21 cellular contexts compared by ENCODE assay signal in the genomic region with DNA sequence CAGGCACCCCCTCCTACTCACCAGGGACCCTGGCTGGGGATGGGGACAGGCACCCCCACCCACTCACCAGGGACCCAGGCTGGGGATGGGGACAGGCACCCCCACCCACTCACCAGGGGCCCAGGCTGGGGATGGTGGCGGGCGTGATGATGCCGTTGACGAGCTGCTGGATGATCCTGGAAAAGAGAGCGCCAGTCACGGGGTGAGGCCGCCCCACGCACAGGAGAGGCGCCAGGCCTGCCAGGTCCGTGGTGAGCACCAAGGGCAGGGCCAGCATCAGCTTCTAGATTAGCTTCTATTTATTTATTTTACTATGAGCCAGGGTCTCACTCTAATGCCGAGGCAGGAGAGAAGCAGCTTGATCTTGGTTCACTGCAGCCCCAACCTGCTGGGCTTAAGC. TPM values are rescaled to one million over a fixed set of nuclear protein-coding genes. Genes with fewer than 3 reads are reported as not detected.
DNase-seq lines count a peak whose midpoint lies in the region; ATAC-seq and TF ChIP-seq lines count a peak whose summit lies in the region.
"Had no signal": no experiment of that assay in that cellular context is flagged by ENCODE, and none has a peak within 500 bp of the region (broad histone marks: within the 10 kb centered on the region; RNA-seq: fewer than 3 reads in every experiment).

No MANE protein-coding gene starts in this region.

- TF ChIP-seq CTCF in HCT116 (IDR thresholded peaks at IDR 0.05 in 2 of 3, conservative IDR thresholded peaks at IDR 0.05 in 1 of 3; ENCODE audit: borderline replicate concordance in 1 of 3, insufficient read depth in 1 of 3, low read depth in 2 of 3, low read length in 2 of 3) (no peak), HEK293 (tag by site-specific recombination; IDR thresholded peaks at IDR 0.05) (no peak), OCI-LY7 (conservative IDR thresholded peaks at IDR 0.05; ENCODE audit: low read length) (no peak)

- RAD21 ChIA-PET in HCT116 (lab: Charles Lee; ENCODE audit: low non-redundant PET in 1 of 2, low total read pairs in 2 of 2, uncharacterized antibody in 2 of 2, unreplicated experiment in 2 of 2): no interaction called here

- H3K4me2 ChIP-seq in HCT116 (ENCODE audit: low read length): no peak overlapping the region
- no peak overlapping the region for H3K4me2 ChIP-seq in OCI-LY7 (ENCODE audit: low read length)
- H3K4me2 ChIP-seq: BLaER1 had no signal

- H3K79me2 ChIP-seq in HCT116 (ENCODE audit: insufficient read depth, low read length) (peaks cover 52% of the 10 kb centered on the region), OCI-LY7 (ENCODE audit: insufficient read depth, low read depth, low read length) (peaks cover 29% of the 10 kb centered on the region)

- H3K27ac ChIP-seq in HCT116 (ENCODE audit: low read depth, low read length) (no peak overlapping the region), HEK293 (ENCODE audit: extremely low read depth, low read depth, low read length) (no peak overlapping the region), OCI-LY7 (ENCODE audit: low read depth, low read length, poor library complexity, severe bottlenecking) (no peak overlapping the region)
- H3K27ac ChIP-seq: BLaER1 had no signal

- TF ChIP-seq RAD21 in HCT116 (IDR thresholded peaks at IDR 0.05; ENCODE audit: low read depth): no peak

- intact Hi-C loops in HCT116 (cut with micrococcal nuclease) (no loop called here), OCI-LY7 (cut with micrococcal nuclease; ENCODE audit: unreplicated experiment) (no loop called here)

- TF ChIP-seq POLR2A in HCT116 (IDR thresholded peaks at IDR 0.05; ENCODE audit: borderline replicate concordance, extremely low read depth, insufficient read depth, insufficient read length): no peak

- H3K4me1 ChIP-seq in HCT116 (ENCODE audit: control insufficient read depth in 1 of 2, insufficient read depth in 2 of 2, low read length in 2 of 2) (no peaks in the 10 kb centered on the region), HEK293 (ENCODE audit: control insufficient read depth, insufficient read depth, low read length) (no peaks in the 10 kb centered on the region), OCI-LY7 (ENCODE audit: insufficient read depth, low read length, poor library complexity, severe bottlenecking) (peaks cover 18% of the 10 kb centered on the region)
- H3K4me1 ChIP-seq: BE2C had no signal

- H3K36me3 ChIP-seq in HCT116 (ENCODE audit: control insufficient read depth in 1 of 2, insufficient read depth in 2 of 2, low read length in 2 of 2): peaks cover 11 to 45% of the 10 kb centered on the region in 2 experiments
- peaks cover 11 to 85% of the 10 kb centered on the region in 2 experiments; a peak in 2 of 3 replicates for H3K36me3 ChIP-seq in HEK293 (ENCODE audit: control insufficient read depth in 2 of 2, insufficient read depth in 1 of 2, low read length in 2 of 2)
- peaks cover 92% of the 10 kb centered on the region for H3K36me3 ChIP-seq in OCI-LY7 (ENCODE audit: insufficient read depth, low read length)

- CTCF ChIA-PET in HCT116 (lab: Charles Lee) (no interaction called here), HEK293 (lab: Yijun Ruan, JAX) (no interaction called here), OCI-LY7 (lab: Charles Lee; ENCODE audit: unreplicated experiment) (no interaction called here)

- H3K9ac ChIP-seq in HCT116 (ENCODE audit: low read length): no peak overlapping the region
- H3K9ac ChIP-seq: BLaER1 had no signal

- no peak for DNase-seq in HCT116 (ENCODE audit: low read depth, low spot score)
- peak; percentile 6 for DNase-seq in iPS-NIHi11 (ENCODE audit: low spot score)
- DNase-seq in OCI-LY7 (ENCODE audit: low spot score): no peak
- DNase-seq in DMS153 (lab: John Stamatoyannopoulos, UW): no peak
- DNase-seq in GOT3 (lab: John Stamatoyannopoulos, UW): no peak
- DNase-seq: 8988T; ACHN; BE2C; C1 segment of cervical spinal cord; CD4-positive, CD25-positive, alpha-beta regulatory T cell; COR-L47; DMS 273 treated with DMSO at 0.1 percent for 48 hours; DMS79 treated with DMSO at 0.1 percent for 48 hours; GF-D8 had no signal

- BruUV-seq in HCT116 (replicated peaks; lab: Mats Ljungman, UMichigan): TSS peak; percentile 27
- BruUV-seq in OCI-LY7 (replicated peaks; lab: Mats Ljungman, UMichigan): no TSS peak

- no peaks in the 10 kb centered on the region for H3K9me3 ChIP-seq in HCT116 (ENCODE audit: control insufficient read depth in 1 of 2, insufficient read depth in 1 of 2, low read depth in 1 of 2, low read length in 2 of 2)
- no peaks in the 10 kb centered on the region for H3K9me3 ChIP-seq in HEK293 (ENCODE audit: control insufficient read depth, insufficient read depth, low read depth, low read length)
- H3K9me3 ChIP-seq in OCI-LY7 (ENCODE audit: low read length): no peaks in the 10 kb centered on the region
- H3K9me3 ChIP-seq: BE2C, BLaER1 had no signal

- H4K20me1 ChIP-seq in HCT116 (ENCODE audit: insufficient read depth): no peaks in the 10 kb centered on the region
- H4K20me1 ChIP-seq in OCI-LY7 (ENCODE audit: insufficient read depth, low read length): no peaks in the 10 kb centered on the region; the same call in 1 of the 2 replicates

- H3K9me2 ChIP-seq in HCT116 (ENCODE audit: insufficient read depth): no peaks in the 10 kb centered on the region
- H3K9me2 ChIP-seq in OCI-LY7 (ENCODE audit: insufficient read depth, low read length): no peaks in the 10 kb centered on the region

- H2AFZ ChIP-seq in HCT116 (ENCODE audit: low read depth, low read length, poor library complexity, severe bottlenecking) (no peak overlapping the region), OCI-LY7 (ENCODE audit: low read length) (no peak overlapping the region)

- H3K4me3 ChIP-seq in HCT116 (replicated peaks in 1 of 2; ENCODE audit: low read depth in 1 of 2, low read length in 2 of 2): no peak overlapping the region
- no peak overlapping the region for H3K4me3 ChIP-seq in HEK293 (ENCODE audit: low read depth, low read length)
- no peak overlapping the region for H3K4me3 ChIP-seq in OCI-LY7 (ENCODE audit: low read depth, low read length, poor library complexity, severe bottlenecking)
- H3K4me3 ChIP-seq: BLaER1 had no signal

- POLR2A ChIA-PET in HCT116 (lab: Charles Lee) (no interaction called here), HEK293 (lab: Yijun Ruan, JAX) (no interaction called here), OCI-LY7 (lab: Charles Lee) (no interaction called here)

- no peak for ATAC-seq in HCT116

- H3K27me3 ChIP-seq in HCT116 (ENCODE audit: insufficient read depth, low read length): no peaks in the 10 kb centered on the region
- H3K27me3 ChIP-seq: BE2C, BLaER1 had no signal

TF ChIP-seq in HCT116, 20 proteins besides CTCF, POLR2A, EP300 and RAD21 (continues in another document):
- TF ChIP-seq SP1 (IDR thresholded peaks at IDR 0.05; ENCODE audit: low read depth): no peak
- TF ChIP-seq JUND (IDR thresholded peaks at IDR 0.05): no peak
- no peak for TF ChIP-seq TCF7L2 (IDR thresholded peaks at IDR 0.05; ENCODE audit: borderline replicate concordance, extremely low read depth, insufficient read depth, insufficient read length)
- no peak for TF ChIP-seq EZH2phosphoT487 (IDR thresholded peaks at IDR 0.05; ENCODE audit: borderline replicate concordance)

TF ChIP-seq in HEK293, 187 proteins besides CTCF, POLR2A, EP300 and RAD21:
- TF ChIP-seq GLIS1 (tag by site-specific recombination; IDR thresholded peaks at IDR 0.05): peak; percentile 18; the same call in 1 of the 2 replicates
- TF ChIP-seq ZNF140 (tag by site-specific recombination; IDR thresholded peaks at IDR 0.05): no peak
- TF ChIP-seq IKZF3 (tag by site-specific recombination; IDR thresholded peaks at IDR 0.05): no peak
- no peak for TF ChIP-seq ZNF114 (tag by site-specific recombination; IDR thresholded peaks at IDR 0.05)
- TF ChIP-seq ZFHX2 (tag by site-specific recombination; conservative IDR thresholded peaks at IDR 0.05): peak; percentile 24; the same call in 1 of the 2 replicates

RNA-seq across cellular contexts. Expression of gene FGF22, which starts 10.4 kb away (rescaled TPM):
- total RNA-seq in HCT116 (2021; ENCODE audit: unreplicated experiment): 1.5 TPM
- polyA plus RNA-seq in HCT116 (2012): 0.35 and 0.39 TPM in 2 replicates
- 0.21 TPM in 1 of 2 replicates, not detected in the other for total RNA-seq in OCI-LY7 (2014; rRNA removed; shearing (Covaris generic))
- 0.48 and 0.53 TPM in 2 replicates for total RNA-seq in OCI-LY7 (2022)
- polyA plus RNA-seq: AG04450; CD14-positive monocyte; CD4-positive, alpha-beta memory T cell; CD8-positive, alpha-beta memory T cell had no signal

RNA-seq across cellular contexts. Expression of gene RNF126, which starts 12.9 kb away (rescaled TPM):
- 93.8 TPM for total RNA-seq in HCT116 (2021; ENCODE audit: unreplicated experiment)
- polyA plus RNA-seq in HCT116 (2012): 87.9 and 89.0 TPM in 2 replicates
- 85.8 and 98.6 TPM in 2 replicates for total RNA-seq in OCI-LY7 (2014; rRNA removed; shearing (Covaris generic))
- 104 and 106 TPM in 2 replicates for total RNA-seq in OCI-LY7 (2022)

RNA-seq across cellular contexts. Expression of gene POLRMT, which starts 16.8 kb away (rescaled TPM):
- total RNA-seq in HCT116 (2021; ENCODE audit: unreplicated experiment): 138 TPM
- polyA plus RNA-seq in HCT116 (2012): 175 and 185 TPM in 2 replicates
- total RNA-seq in OCI-LY7 (2014; rRNA removed; shearing (Covaris generic)): 50.0 and 65.5 TPM in 2 replicates
- 70.7 and 74.6 TPM in 2 replicates for total RNA-seq in OCI-LY7 (2022)

RNA-seq across cellular contexts. Expression of gene FSTL3, which starts 26.1 kb away (rescaled TPM):
- total RNA-seq in HCT116 (2021; ENCODE audit: unreplicated experiment) (29.1 TPM), OCI-LY7 (2022) (6.5 and 7.3 TPM in 2 replicates)
- polyA plus RNA-seq in HCT116 (2012): 25.7 and 26.1 TPM in 2 replicates
- 3.4 and 5.7 TPM in 2 replicates for total RNA-seq in OCI-LY7 (2014; rRNA removed; shearing (Covaris generic))

RNA-seq across cellular contexts. Expression of gene PRSS57, which starts 45.1 kb away (rescaled TPM):
- not detected for total RNA-seq in HCT116 (2021; ENCODE audit: unreplicated experiment)
- 0.12 and 0.16 TPM in 2 replicates for polyA plus RNA-seq in HCT116 (2012)
- total RNA-seq in OCI-LY7 (2014; rRNA removed; shearing (Covaris generic)): not detected in 2 replicates
- total RNA-seq in OCI-LY7 (2022): not detected in 2 replicates
- total RNA-seq: A673; CD4-positive, alpha-beta memory T cell; CD8-positive, alpha-beta memory T cell had no signal
- polyA plus RNA-seq: AG04450; CD4-positive, alpha-beta memory T cell; CD4-positive, CD25-positive, alpha-beta regulatory T cell; CD8-positive, alpha-beta memory T cell had no signal
